ENCODE assay signal across 18 cellular contexts in genomic region chr7:17289074-17289665, GRCh38. TPM values are rescaled to one million over a fixed set of nuclear protein-coding genes. Genes with fewer than 3 reads are reported as not detected.
DNase-seq lines count a peak whose midpoint lies in the region; ATAC-seq, FAIRE-seq and TF ChIP-seq lines count a peak whose summit lies in the region.
"Had no signal": no experiment of that assay in that cellular context is flagged by ENCODE, and none has a peak within 500 bp of the region (broad histone marks: within the 10 kb centered on the region; RNA-seq: fewer than 3 reads in every experiment).

No MANE protein-coding gene starts in this region.

- H3K4me1 Mint-ChIP-seq in effector memory CD8-positive, alpha-beta T cell (ENCODE audit: low read depth in 2 of 2), result peaks cover 0 to 5% of the 10 kb centered on the region in 2 donors

- no peaks in the 10 kb centered on the region for H3K36me3 ChIP-seq in stomach
- no peaks in the 10 kb centered on the region for H3K36me3 ChIP-seq in OCI-LY7 (ENCODE audit: insufficient read depth, low read length)

- POLR2A ChIA-PET in OCI-LY7 (lab: Charles Lee), result no interaction called here

- TF ChIP-seq EP300 in stomach (IDR thresholded peaks at IDR 0.05), result no peak

- no peak overlapping the region for H2AFZ ChIP-seq in OCI-LY7 (ENCODE audit: low read length)

- H3K9me3 ChIP-seq in stomach (no peaks in the 10 kb centered on the region), OCI-LY7 (ENCODE audit: low read length) (no peaks in the 10 kb centered on the region)

- peak; percentile 93 for ATAC-seq in left ventricle myocardium superior
- no peak for ATAC-seq in effector memory CD8-positive, alpha-beta T cell (replicated peaks)
- ATAC-seq: CD8-positive, alpha-beta T cell had no signal

- intact Hi-C loops in left ventricle myocardium superior (cut with micrococcal nuclease) (no loop called here), stomach (cut with DNase I; ENCODE audit: low total_unique reads) (no loop called here), OCI-LY7 (cut with micrococcal nuclease; ENCODE audit: unreplicated experiment) (no loop called here)

- H3K9me3 Mint-ChIP-seq in effector memory CD8-positive, alpha-beta T cell, result no peaks in the 10 kb centered on the region
- H3K9me3 Mint-ChIP-seq: CD8-positive, alpha-beta T cell had no signal

- peak; percentile 22 for DNase-seq in NCI-H1105 treated with DMSO at 0.1 percent for 48 hours (lab: John Stamatoyannopoulos, UW)
- DNase-seq in NCI-H1105 (lab: John Stamatoyannopoulos, UW), result no peak
- DNase-seq in astrocyte of the hippocampus (ENCODE audit: low read depth, low spot score), result peak; percentile 85
- DNase-seq in left ventricle myocardium superior, result no peak
- peak; percentile 71 for DNase-seq in stomach
- no peak for DNase-seq in GM12892 (ENCODE audit: insufficient read length)
- DNase-seq in OCI-LY7 (ENCODE audit: low spot score), result no peak
- no peak for DNase-seq in effector memory CD8-positive, alpha-beta T cell
- DNase-seq: 8988T; activated CD4-positive, CD25-positive, alpha-beta regulatory T cell treated with anti-CD3 and anti-CD28 coated beads, Interleukin-2, amount 50 U/mL, for 72 hours; activated T-cell treated with anti-CD3 and anti-CD28 coated beads, Interleukin-2, amount 50 U/mL, for 1 hour; amniotic stem cell; CD8-positive, alpha-beta T cell; effector memory CD4-positive, alpha-beta T cell; NCI-H1436 treated with DMSO at 0.1 percent for 48 hours; NK-92 treated with Interleukin-12 subunit alpha and Interleukin-12 subunit beta, amount 100 ng/mL, for 24 hours; stimulated activated CD4-positive, alpha-beta T cell treated with anti-CD3 and anti-CD28 coated beads, Interleukin-12 subunit alpha, Interleukin-12 subunit beta, amount 100 ng/mL, for 4 hours had no signal

- H3K4me1 ChIP-seq in stomach, result peaks cover 0 to 10% (median 4%) of the 10 kb centered on the region in 4 donors
- no peaks in the 10 kb centered on the region for H3K4me1 ChIP-seq in OCI-LY7 (ENCODE audit: insufficient read depth, low read length, poor library complexity, severe bottlenecking)

- H3K36me3 Mint-ChIP-seq in effector memory CD8-positive, alpha-beta T cell (ENCODE audit: insufficient read depth), result no peaks in the 10 kb centered on the region

- H3K9me2 ChIP-seq in OCI-LY7 (ENCODE audit: insufficient read depth, low read length), result no peaks in the 10 kb centered on the region

- H3K79me2 ChIP-seq in OCI-LY7 (ENCODE audit: insufficient read depth, low read depth, low read length), result no peaks in the 10 kb centered on the region

- H3K27ac ChIP-seq in stomach, result peak overlapping the region in 1 of 5 donors; percentile 30
- H3K27ac ChIP-seq in OCI-LY7 (ENCODE audit: low read depth, low read length, poor library complexity, severe bottlenecking), result no peak overlapping the region

- TF ChIP-seq CTCF in stomach (IDR thresholded peaks at IDR 0.05) (no peak), OCI-LY7 (conservative IDR thresholded peaks at IDR 0.05; ENCODE audit: low read length) (no peak)

- no peak overlapping the region for H3K27ac Mint-ChIP-seq in effector memory CD8-positive, alpha-beta T cell
- H3K27ac Mint-ChIP-seq: CD8-positive, alpha-beta T cell had no signal

- H3K27me3 Mint-ChIP-seq in effector memory CD8-positive, alpha-beta T cell, result no peaks in the 10 kb centered on the region

- no peaks in the 10 kb centered on the region for H4K20me1 ChIP-seq in OCI-LY7 (ENCODE audit: insufficient read depth, low read length)

- CTCF ChIA-PET in OCI-LY7 (lab: Charles Lee; ENCODE audit: unreplicated experiment), result no interaction called here

- no peak for FAIRE-seq in GM12892 (lab: Jason Lieb, UNC)

- H3K27me3 ChIP-seq in stomach, result no peaks in the 10 kb centered on the region

- TF ChIP-seq POLR2A in stomach (IDR thresholded peaks at IDR 0.05), result no peak
- TF ChIP-seq POLR2A in GM12892 (IDR thresholded peaks at IDR 0.05; ENCODE audit: low read depth, low read length), result no peak

- no peak overlapping the region for H3K4me3 Mint-ChIP-seq in effector memory CD8-positive, alpha-beta T cell
- H3K4me3 Mint-ChIP-seq: CD8-positive, alpha-beta T cell had no signal

- no TSS peak for BruUV-seq in OCI-LY7 (replicated peaks; lab: Mats Ljungman, UMichigan)

- no peak overlapping the region for H3K4me3 ChIP-seq in stomach
- H3K4me3 ChIP-seq in OCI-LY7 (ENCODE audit: low read depth, low read length, poor library complexity, severe bottlenecking), result no peak overlapping the region
- H3K4me3 ChIP-seq: lung had no signal

- no peak overlapping the region for H3K4me2 ChIP-seq in OCI-LY7 (ENCODE audit: low read length)

RNA-seq across cellular contexts. Expression of gene AHR, which starts 9.3 kb away (rescaled TPM):
- total RNA-seq in left ventricle myocardium superior (37.9 TPM), stomach (100 to 1,000 TPM in 1 of 5 donors, 10 to 100 TPM in 4; 34.8 to 136 (median 81.2) TPM), OCI-LY7 (2022) (not detected in 2 replicates)
- 10 to 100 TPM in 2 of 3 donors, 1 to 10 TPM in 1; 8.7 to 28.9 (median 13.0) TPM for polyA plus RNA-seq in stomach
- 33.9 TPM for polyA plus RNA-seq in GM12892 (2012; ENCODE audit: missing spikeins)
- not detected in 2 replicates for total RNA-seq in OCI-LY7 (2014; rRNA removed; shearing (Covaris generic))

Comparison
In these comparisons a context has a peak if more than half of its experiments do, and no peak if none do; other contexts are left out.
1. DNase-seq: peak in NCI-H1105 treated with DMSO at 0.1 percent for 48 hours (single experiment), astrocyte of the hippocampus (single experiment) and stomach (single experiment); none in NCI-H1105 (single experiment), left ventricle myocardium superior (single experiment), GM12892 (single experiment), OCI-LY7 (single experiment) and effector memory CD8-positive, alpha-beta T cell (0 of 3).
2. RNA of gene AHR, which starts 9.3 kb away (total RNA-seq): 34.8 to 136 TPM in stomach and 37.9 TPM in left ventricle myocardium superior (single experiment); not detected in OCI-LY7; every median in the first group is over 10 times any median in the second.